Comparison of ENCODE assay signal across 2 cellular contexts in genomic region chr14:34700622-34701130, GRCh38.
TF ChIP-seq lines count a peak whose summit lies in the region.

No MANE protein-coding gene starts in this region.

TF ChIP-seq in A549, 52 proteins besides CTCF, POLR2A, EP300 and RAD21:
- peak; percentile 16; the same call in 1 of the 2 replicates for TF ChIP-seq REST (IDR thresholded peaks at IDR 0.05)
- no peak for TF ChIP-seq TP53 (CRISPR knock-in tag; IDR thresholded peaks at IDR 0.05)
- no peak for TF ChIP-seq HES2 (IDR thresholded peaks at IDR 0.05)
TF ChIP-seq in A549: peak in this region for 1.

TF ChIP-seq in GM12878, 131 proteins besides CTCF, POLR2A, EP300 and RAD21:
- TF ChIP-seq RELA (IDR thresholded peaks at IDR 0.05; ENCODE audit: borderline replicate concordance, partially characterized antibody): no peak
- TF ChIP-seq CEBPB (IDR thresholded peaks at IDR 0.05; ENCODE audit: borderline replicate concordance in 1 of 2, low read depth in 2 of 2, low read length in 2 of 2): no peak
- no peak for TF ChIP-seq IRF5 (IDR thresholded peaks at IDR 0.05; ENCODE audit: borderline replicate concordance)
- no peak for TF ChIP-seq CBX3 (IDR thresholded peaks at IDR 0.05; ENCODE audit: borderline replicate concordance, low read depth)
- TF ChIP-seq HCFC1 (IDR thresholded peaks at IDR 0.05; ENCODE audit: low read length): no peak
